16 cellular contexts compared by ENCODE assay signal in the genomic region with DNA sequence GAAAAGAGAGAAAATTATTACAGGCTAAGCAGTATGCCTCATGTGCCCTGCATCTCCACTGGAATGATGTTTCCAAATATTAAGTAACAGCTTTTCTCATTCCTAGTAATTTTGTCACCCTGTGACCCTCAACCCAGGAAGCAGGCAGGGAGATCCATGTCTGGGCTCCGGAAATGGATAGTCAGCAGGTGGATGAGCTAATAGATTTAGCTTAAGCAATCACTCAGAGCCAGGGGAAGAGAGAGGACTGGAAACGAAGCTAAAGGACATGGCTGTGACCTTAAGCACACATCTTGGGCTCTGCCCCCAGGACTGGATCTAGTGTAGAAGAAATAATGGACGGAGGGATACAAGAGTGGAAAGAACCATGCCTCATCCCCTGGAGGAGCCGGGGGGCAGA.
"Had no signal": no experiment of that assay in that cellular context is flagged by ENCODE, and none has a peak within 500 bp of the region (broad histone marks: within the 10 kb centered on the region; RNA-seq: fewer than 3 reads in every experiment).

No MANE protein-coding gene starts in this region.

- DNase-seq: activated CD4-positive, alpha-beta memory T cell treated with anti-CD3 and anti-CD28 coated beads for 36 hours; activated gamma-delta T cell treated with Interleukin-2 at 50 U/mL for 16 hours; activated naive CD8-positive, alpha-beta T cell treated with anti-CD3 and anti-CD28 coated beads for 36 hours; activated T-cell treated with anti-CD3 and anti-CD28 coated beads, Interleukin-2, amount 50 U/mL, for 48 hours; foreskin melanocyte; heart right ventricle; left ventricle myocardium superior; T-helper 9 cell; tibial artery had no signal

- H3K27me3 ChIP-seq: breast epithelium, esophagus muscularis mucosa, heart right ventricle, neutrophil, right atrium auricular region, tibial artery had no signal

- H3K36me3 Mint-ChIP-seq: stimulated activated effector memory CD8-positive, alpha-beta T cell treated with anti-CD3 and anti-CD28 coated beads, Interleukin-12 subunit alpha, Interleukin-12 subunit beta, amount 100 ng/mL, for 72 hours had no signal

- H3K4me1 ChIP-seq: breast epithelium, right atrium auricular region, tibial artery had no signal

- H3K4me3 ChIP-seq: breast epithelium, esophagus muscularis mucosa, heart right ventricle, right atrium auricular region, tibial artery had no signal

- H3K4me3 Mint-ChIP-seq: activated CD4-positive, alpha-beta memory T cell treated with anti-CD3 and anti-CD28 coated beads for 36 hours; activated naive CD8-positive, alpha-beta T cell treated with anti-CD3 and anti-CD28 coated beads for 36 hours; mesothelial cell of epicardium; stimulated activated effector memory CD8-positive, alpha-beta T cell treated with anti-CD3 and anti-CD28 coated beads, Interleukin-12 subunit alpha, Interleukin-12 subunit beta, amount 100 ng/mL, for 72 hours had no signal

- H3K27ac Mint-ChIP-seq: activated CD4-positive, alpha-beta memory T cell treated with anti-CD3 and anti-CD28 coated beads for 36 hours; activated naive CD8-positive, alpha-beta T cell treated with anti-CD3 and anti-CD28 coated beads for 36 hours; stimulated activated effector memory CD8-positive, alpha-beta T cell treated with anti-CD3 and anti-CD28 coated beads, Interleukin-12 subunit alpha, Interleukin-12 subunit beta, amount 100 ng/mL, for 72 hours had no signal

- H3K9me3 ChIP-seq: neutrophil had no signal

- H3K27me3 Mint-ChIP-seq: activated CD4-positive, alpha-beta memory T cell treated with anti-CD3 and anti-CD28 coated beads for 36 hours; activated naive CD8-positive, alpha-beta T cell treated with anti-CD3 and anti-CD28 coated beads for 36 hours had no signal

- H3K27ac ChIP-seq: heart right ventricle, neutrophil, right atrium auricular region, tibial artery, VCaP had no signal

- H3K4me1 Mint-ChIP-seq: activated naive CD8-positive, alpha-beta T cell treated with anti-CD3 and anti-CD28 coated beads for 36 hours; stimulated activated effector memory CD8-positive, alpha-beta T cell treated with anti-CD3 and anti-CD28 coated beads, Interleukin-12 subunit alpha, Interleukin-12 subunit beta, amount 100 ng/mL, for 72 hours had no signal

- H3K36me3 ChIP-seq: breast epithelium, esophagus muscularis mucosa, heart right ventricle, neutrophil, right atrium auricular region, tibial artery had no signal
